ENCODE assay signal across 1 cellular context in the genomic region with DNA sequence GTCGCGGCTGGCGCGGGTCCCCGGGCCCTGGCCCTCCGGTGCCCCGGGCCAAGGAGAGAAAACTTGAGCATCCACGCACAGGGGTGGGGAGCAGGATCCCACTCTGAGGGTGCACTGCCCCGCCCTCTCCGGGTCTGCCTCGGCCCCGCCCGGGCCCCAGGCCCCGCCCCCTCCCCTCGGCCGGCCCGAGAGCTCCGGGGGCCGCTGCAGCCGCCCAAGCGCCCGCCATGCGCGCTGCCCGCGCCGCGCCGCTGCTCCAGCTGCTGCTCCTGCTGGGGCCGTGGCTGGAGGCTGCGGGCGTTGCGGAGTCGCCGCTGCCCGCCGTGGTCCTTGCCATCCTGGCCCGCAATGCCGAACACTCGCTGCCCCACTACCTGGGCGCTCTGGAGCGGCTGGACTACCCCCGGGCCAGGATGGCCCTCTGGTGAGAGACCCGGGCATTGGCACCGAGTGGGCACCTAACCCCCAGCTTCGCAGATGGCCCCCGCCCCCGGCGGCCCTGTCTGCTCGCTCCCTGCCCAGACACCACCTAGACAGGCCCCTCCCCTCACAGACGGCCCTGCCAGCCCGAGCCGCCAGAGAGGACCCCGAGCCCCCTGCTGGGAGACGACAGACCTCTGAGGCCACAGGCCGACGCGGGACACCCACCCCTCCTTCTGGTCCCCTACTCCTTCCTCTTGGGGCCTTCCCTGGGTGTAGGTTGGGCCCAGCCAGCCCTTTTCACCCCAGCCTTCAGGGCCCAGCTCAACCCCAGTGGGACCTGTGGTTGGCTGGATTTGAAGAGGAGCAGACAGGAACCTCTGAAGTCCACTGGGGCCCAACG.
TF ChIP-seq lines count a peak whose summit lies in the region.

Gene CERCAM (plus strand): TSS at position 207 of the 823 bp plus-strand sequence. CDS start 21 bp downstream, at position 228.

TF ChIP-seq in GM12878, 131 proteins besides CTCF, POLR2A, EP300 and RAD21 (continued from another document and continues in another):
- TF ChIP-seq, protein P1, sequence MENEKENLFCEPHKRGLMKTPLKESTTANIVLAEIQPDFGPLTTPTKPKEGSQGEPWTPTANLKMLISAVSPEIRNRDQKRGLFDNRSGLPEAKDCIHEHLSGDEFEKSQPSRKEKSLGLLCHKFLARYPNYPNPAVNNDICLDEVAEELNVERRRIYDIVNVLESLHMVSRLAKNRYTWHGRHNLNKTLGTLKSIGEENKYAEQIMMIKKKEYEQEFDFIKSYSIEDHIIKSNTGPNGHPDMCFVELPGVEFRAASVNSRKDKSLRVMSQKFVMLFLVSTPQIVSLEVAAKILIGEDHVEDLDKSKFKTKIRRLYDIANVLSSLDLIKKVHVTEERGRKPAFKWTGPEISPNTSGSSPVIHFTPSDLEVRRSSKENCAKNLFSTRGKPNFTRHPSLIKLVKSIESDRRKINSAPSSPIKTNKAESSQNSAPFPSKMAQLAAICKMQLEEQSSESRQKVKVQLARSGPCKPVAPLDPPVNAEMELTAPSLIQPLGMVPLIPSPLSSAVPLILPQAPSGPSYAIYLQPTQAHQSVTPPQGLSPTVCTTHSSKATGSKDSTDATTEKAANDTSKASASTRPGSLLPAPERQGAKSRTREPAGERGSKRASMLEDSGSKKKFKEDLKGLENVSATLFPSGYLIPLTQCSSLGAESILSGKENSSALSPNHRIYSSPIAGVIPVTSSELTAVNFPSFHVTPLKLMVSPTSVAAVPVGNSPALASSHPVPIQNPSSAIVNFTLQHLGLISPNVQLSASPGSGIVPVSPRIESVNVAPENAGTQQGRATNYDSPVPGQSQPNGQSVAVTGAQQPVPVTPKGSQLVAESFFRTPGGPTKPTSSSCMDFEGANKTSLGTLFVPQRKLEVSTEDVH (IDR thresholded peaks at IDR 0.05; ENCODE audit: low read depth, partially characterized antibody): no peak
- TF ChIP-seq CHD2 (IDR thresholded peaks at IDR 0.05; ENCODE audit: borderline replicate concordance, low read depth, low read length): no peak
- no peak for TF ChIP-seq CHD1 (IDR thresholded peaks at IDR 0.05; ENCODE audit: low read depth, low read length)
- TF ChIP-seq PAX5 (IDR thresholded peaks at IDR 0.05; ENCODE audit: borderline replicate concordance, low read depth, low read length): no peak
- TF ChIP-seq YBX1 (IDR thresholded peaks at IDR 0.05): no peak
- TF ChIP-seq, protein P2, sequence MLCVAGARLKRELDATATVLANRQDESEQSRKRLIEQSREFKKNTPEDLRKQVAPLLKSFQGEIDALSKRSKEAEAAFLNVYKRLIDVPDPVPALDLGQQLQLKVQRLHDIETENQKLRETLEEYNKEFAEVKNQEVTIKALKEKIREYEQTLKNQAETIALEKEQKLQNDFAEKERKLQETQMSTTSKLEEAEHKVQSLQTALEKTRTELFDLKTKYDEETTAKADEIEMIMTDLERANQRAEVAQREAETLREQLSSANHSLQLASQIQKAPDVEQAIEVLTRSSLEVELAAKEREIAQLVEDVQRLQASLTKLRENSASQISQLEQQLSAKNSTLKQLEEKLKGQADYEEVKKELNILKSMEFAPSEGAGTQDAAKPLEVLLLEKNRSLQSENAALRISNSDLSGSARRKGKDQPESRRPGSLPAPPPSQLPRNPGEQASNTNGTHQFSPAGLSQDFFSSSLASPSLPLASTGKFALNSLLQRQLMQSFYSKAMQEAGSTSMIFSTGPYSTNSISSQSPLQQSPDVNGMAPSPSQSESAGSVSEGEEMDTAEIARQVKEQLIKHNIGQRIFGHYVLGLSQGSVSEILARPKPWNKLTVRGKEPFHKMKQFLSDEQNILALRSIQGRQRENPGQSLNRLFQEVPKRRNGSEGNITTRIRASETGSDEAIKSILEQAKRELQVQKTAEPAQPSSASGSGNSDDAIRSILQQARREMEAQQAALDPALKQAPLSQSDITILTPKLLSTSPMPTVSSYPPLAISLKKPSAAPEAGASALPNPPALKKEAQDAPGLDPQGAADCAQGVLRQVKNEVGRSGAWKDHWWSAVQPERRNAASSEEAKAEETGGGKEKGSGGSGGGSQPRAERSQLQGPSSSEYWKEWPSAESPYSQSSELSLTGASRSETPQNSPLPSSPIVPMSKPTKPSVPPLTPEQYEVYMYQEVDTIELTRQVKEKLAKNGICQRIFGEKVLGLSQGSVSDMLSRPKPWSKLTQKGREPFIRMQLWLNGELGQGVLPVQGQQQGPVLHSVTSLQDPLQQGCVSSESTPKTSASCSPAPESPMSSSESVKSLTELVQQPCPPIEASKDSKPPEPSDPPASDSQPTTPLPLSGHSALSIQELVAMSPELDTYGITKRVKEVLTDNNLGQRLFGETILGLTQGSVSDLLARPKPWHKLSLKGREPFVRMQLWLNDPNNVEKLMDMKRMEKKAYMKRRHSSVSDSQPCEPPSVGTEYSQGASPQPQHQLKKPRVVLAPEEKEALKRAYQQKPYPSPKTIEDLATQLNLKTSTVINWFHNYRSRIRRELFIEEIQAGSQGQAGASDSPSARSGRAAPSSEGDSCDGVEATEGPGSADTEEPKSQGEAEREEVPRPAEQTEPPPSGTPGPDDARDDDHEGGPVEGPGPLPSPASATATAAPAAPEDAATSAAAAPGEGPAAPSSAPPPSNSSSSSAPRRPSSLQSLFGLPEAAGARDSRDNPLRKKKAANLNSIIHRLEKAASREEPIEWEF (IDR thresholded peaks at IDR 0.05; ENCODE audit: insufficient replicate concordance, low read depth, low read length): no peak
- TF ChIP-seq ZZZ3 (IDR thresholded peaks at IDR 0.05; ENCODE audit: control insufficient read depth, insufficient read length, low read depth): no peak
- no peak for TF ChIP-seq REST (IDR thresholded peaks at IDR 0.05; ENCODE audit: low read depth, low read length)
- TF ChIP-seq POU2F2 (IDR thresholded peaks at IDR 0.05; ENCODE audit: borderline replicate concordance, low read depth, low read length): no peak
- TF ChIP-seq SIN3A (IDR thresholded peaks at IDR 0.05; ENCODE audit: low read depth, low read length): 0 out of 2 replicates have a peak, but pooled peaks have one; percentile 21
- no peak for TF ChIP-seq RBBP5 (conservative IDR thresholded peaks at IDR 0.05)
- 0 out of 4 replicates have a peak, but pooled peaks of 1 of the 2 experiments have one; percentile 4 for TF ChIP-seq BHLHE40 (IDR thresholded peaks at IDR 0.05; ENCODE audit: borderline replicate concordance in 1 of 2, low read depth in 2 of 2, low read length in 1 of 2)
- peak; percentile 25; the same call in 1 of the 2 replicates for TF ChIP-seq NBN (IDR thresholded peaks at IDR 0.05)
- no peak for TF ChIP-seq TCF12 (IDR thresholded peaks at IDR 0.05; ENCODE audit: low read depth, low read length)
- TF ChIP-seq WRNIP1 (IDR thresholded peaks at IDR 0.05; ENCODE audit: borderline replicate concordance, low read depth, low read length): no peak
- TF ChIP-seq PAX8 (IDR thresholded peaks at IDR 0.05): no peak
- TF ChIP-seq TCF7 (IDR thresholded peaks at IDR 0.05; ENCODE audit: borderline replicate concordance): no peak
- no peak; the same call in 1 of the 2 replicates for TF ChIP-seq NR2F1 (conservative IDR thresholded peaks at IDR 0.05)
- no peak for TF ChIP-seq MLLT1 (IDR thresholded peaks at IDR 0.05)
- TF ChIP-seq NFXL1 (IDR thresholded peaks at IDR 0.05; ENCODE audit: borderline replicate concordance): no peak
- TF ChIP-seq NR2C2 (IDR thresholded peaks at IDR 0.05; ENCODE audit: borderline replicate concordance, control insufficient read depth, insufficient read length, low read depth): no peak
- no peak for TF ChIP-seq DPF2 (IDR thresholded peaks at IDR 0.05)
- no peak for TF ChIP-seq HDAC6 (IDR thresholded peaks at IDR 0.05; ENCODE audit: unreplicated experiment)
- no peak for TF ChIP-seq SIX5 (IDR thresholded peaks at IDR 0.05; ENCODE audit: low read depth, low read length, severe bottlenecking)
- TF ChIP-seq, protein P3, sequence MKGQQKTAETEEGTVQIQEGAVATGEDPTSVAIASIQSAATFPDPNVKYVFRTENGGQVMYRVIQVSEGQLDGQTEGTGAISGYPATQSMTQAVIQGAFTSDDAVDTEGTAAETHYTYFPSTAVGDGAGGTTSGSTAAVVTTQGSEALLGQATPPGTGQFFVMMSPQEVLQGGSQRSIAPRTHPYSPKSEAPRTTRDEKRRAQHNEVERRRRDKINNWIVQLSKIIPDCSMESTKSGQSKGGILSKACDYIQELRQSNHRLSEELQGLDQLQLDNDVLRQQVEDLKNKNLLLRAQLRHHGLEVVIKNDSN (IDR thresholded peaks at IDR 0.05; ENCODE audit: borderline replicate concordance, extremely low read length, insufficient read depth, low read depth, low read length): no peak
- TF ChIP-seq MTA3 (IDR thresholded peaks at IDR 0.05; ENCODE audit: borderline replicate concordance, low read length): no peak
- TF ChIP-seq E2F4 (IDR thresholded peaks at IDR 0.05; ENCODE audit: low read depth, low read length): no peak
- TF ChIP-seq CHD4 (IDR thresholded peaks at IDR 0.05): no peak
- TF ChIP-seq BACH1 (IDR thresholded peaks at IDR 0.05; ENCODE audit: borderline replicate concordance): 0 out of 2 replicates have a peak, but pooled peaks have one; percentile 40
- TF ChIP-seq, protein P4, sequence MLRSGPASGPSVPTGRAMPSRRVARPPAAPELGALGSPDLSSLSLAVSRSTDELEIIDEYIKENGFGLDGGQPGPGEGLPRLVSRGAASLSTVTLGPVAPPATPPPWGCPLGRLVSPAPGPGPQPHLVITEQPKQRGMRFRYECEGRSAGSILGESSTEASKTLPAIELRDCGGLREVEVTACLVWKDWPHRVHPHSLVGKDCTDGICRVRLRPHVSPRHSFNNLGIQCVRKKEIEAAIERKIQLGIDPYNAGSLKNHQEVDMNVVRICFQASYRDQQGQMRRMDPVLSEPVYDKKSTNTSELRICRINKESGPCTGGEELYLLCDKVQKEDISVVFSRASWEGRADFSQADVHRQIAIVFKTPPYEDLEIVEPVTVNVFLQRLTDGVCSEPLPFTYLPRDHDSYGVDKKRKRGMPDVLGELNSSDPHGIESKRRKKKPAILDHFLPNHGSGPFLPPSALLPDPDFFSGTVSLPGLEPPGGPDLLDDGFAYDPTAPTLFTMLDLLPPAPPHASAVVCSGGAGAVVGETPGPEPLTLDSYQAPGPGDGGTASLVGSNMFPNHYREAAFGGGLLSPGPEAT (IDR thresholded peaks at IDR 0.05; ENCODE audit: low read depth): no peak
- no peak for TF ChIP-seq IRF4 (IDR thresholded peaks at IDR 0.05; ENCODE audit: low read depth, low read length)
- no peak for TF ChIP-seq MAX (IDR thresholded peaks at IDR 0.05; ENCODE audit: low read depth, low read length)
- TF ChIP-seq, protein P5, sequence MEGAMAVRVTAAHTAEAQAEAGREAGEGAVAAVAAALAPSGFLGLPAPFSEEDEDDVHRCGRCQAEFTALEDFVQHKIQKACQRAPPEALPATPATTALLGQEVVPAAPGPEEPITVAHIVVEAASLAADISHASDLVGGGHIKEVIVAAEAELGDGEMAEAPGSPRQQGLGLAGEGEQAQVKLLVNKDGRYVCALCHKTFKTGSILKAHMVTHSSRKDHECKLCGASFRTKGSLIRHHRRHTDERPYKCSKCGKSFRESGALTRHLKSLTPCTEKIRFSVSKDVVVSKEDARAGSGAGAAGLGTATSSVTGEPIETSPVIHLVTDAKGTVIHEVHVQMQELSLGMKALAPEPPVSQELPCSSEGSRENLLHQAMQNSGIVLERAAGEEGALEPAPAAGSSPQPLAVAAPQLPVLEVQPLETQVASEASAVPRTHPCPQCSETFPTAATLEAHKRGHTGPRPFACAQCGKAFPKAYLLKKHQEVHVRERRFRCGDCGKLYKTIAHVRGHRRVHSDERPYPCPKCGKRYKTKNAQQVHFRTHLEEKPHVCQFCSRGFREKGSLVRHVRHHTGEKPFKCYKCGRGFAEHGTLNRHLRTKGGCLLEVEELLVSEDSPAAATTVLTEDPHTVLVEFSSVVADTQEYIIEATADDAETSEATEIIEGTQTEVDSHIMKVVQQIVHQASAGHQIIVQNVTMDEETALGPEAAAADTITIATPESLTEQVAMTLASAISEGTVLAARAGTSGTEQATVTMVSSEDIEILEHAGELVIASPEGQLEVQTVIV (IDR thresholded peaks at IDR 0.05; ENCODE audit: borderline replicate concordance, partially characterized antibody): no peak
